10 cellular contexts compared by ENCODE assay signal in genomic region chr10:43390333-43390732, GRCh38. TPM values are rescaled to one million over a fixed set of nuclear protein-coding genes. Genes with fewer than 3 reads are reported as not detected.
DNase-seq lines count a peak whose midpoint lies in the region; ATAC-seq and TF ChIP-seq lines count a peak whose summit lies in the region.
"Had no signal": no experiment of that assay in that cellular context is flagged by ENCODE, and none has a peak within 500 bp of the region (broad histone marks: within the 10 kb centered on the region; RNA-seq: fewer than 3 reads in every experiment).

No MANE protein-coding gene starts in this region.

- POLR2A ChIA-PET in activated CD4-positive, alpha-beta memory T cell treated with anti-CD3 and anti-CD28 coated beads, Interleukin-2, amount 10 ng/mL, durations not matched to agents 7 days and 5 days (lab: Charles Lee) = interaction anchor here (1.0 to 3.0 kb wide), 5 partner anchors 10 to 71 kb away, joined by 4 to 14 read pairs (median 10); partner anchors contain the start of gene HNRNPF

- peak overlapping the region; percentile 22 for H3K27ac Mint-ChIP-seq in activated CD4-positive, alpha-beta memory T cell treated with anti-CD3 and anti-CD28 coated beads, Interleukin-2, amount 10 ng/mL, durations not matched to agents 7 days and 5 days
- H3K27ac Mint-ChIP-seq in stimulated activated naive CD8-positive, alpha-beta T cell treated with anti-CD3 and anti-CD28 coated beads, Interleukin-15, amount 100 ng/mL, for 72 hours = peak overlapping the region; percentile 46 to 60

- peak overlapping the region; percentile 18 for H3K4me2 ChIP-seq in hepatocyte
- H3K4me2 ChIP-seq: SK-N-SH had no signal

- H2AFZ ChIP-seq in hepatocyte = no peak overlapping the region

- H3K27me3 ChIP-seq in cardiac muscle cell = no peaks in the 10 kb centered on the region
- H3K27me3 ChIP-seq in hepatocyte = no peaks in the 10 kb centered on the region

- no peaks in the 10 kb centered on the region for H3K9me3 ChIP-seq in cardiac muscle cell (ENCODE audit: low read depth)
- H3K9me3 ChIP-seq in hepatocyte (ENCODE audit: low read depth) = no peaks in the 10 kb centered on the region
- H3K9me3 ChIP-seq: SK-N-SH had no signal

- no peak overlapping the region for H3K4me3 Mint-ChIP-seq in activated CD4-positive, alpha-beta memory T cell treated with anti-CD3 and anti-CD28 coated beads, Interleukin-2, amount 10 ng/mL, durations not matched to agents 7 days and 5 days
- H3K4me3 Mint-ChIP-seq in stimulated activated naive CD8-positive, alpha-beta T cell treated with anti-CD3 and anti-CD28 coated beads, Interleukin-15, amount 100 ng/mL, for 72 hours = no peak overlapping the region

- H3K27ac ChIP-seq in cardiac muscle cell (peak overlapping the region; percentile 62), hepatocyte (peak overlapping the region; percentile 24), caudate nucleus (ENCODE audit: low read depth, low read length) (no peak overlapping the region)

- H3K4me1 ChIP-seq in cardiac muscle cell (ENCODE audit: low read depth) (peaks cover 4% of the 10 kb centered on the region), hepatocyte (ENCODE audit: insufficient read depth) (peaks cover 22% of the 10 kb centered on the region)

- no peaks in the 10 kb centered on the region for H3K27me3 Mint-ChIP-seq in activated CD4-positive, alpha-beta memory T cell treated with anti-CD3 and anti-CD28 coated beads, Interleukin-2, amount 10 ng/mL, durations not matched to agents 7 days and 5 days
- no peaks in the 10 kb centered on the region for H3K27me3 Mint-ChIP-seq in stimulated activated naive CD8-positive, alpha-beta T cell treated with anti-CD3 and anti-CD28 coated beads, Interleukin-15, amount 100 ng/mL, for 72 hours

- no peaks in the 10 kb centered on the region for H3K9me2 ChIP-seq in hepatocyte (replicated peaks; ENCODE audit: insufficient read depth)
- H3K9me2 ChIP-seq: SK-N-SH had no signal

- no peaks in the 10 kb centered on the region for H3K9me3 Mint-ChIP-seq in activated CD4-positive, alpha-beta memory T cell treated with anti-CD3 and anti-CD28 coated beads, Interleukin-2, amount 10 ng/mL, durations not matched to agents 7 days and 5 days
- H3K9me3 Mint-ChIP-seq in stimulated activated naive CD8-positive, alpha-beta T cell treated with anti-CD3 and anti-CD28 coated beads, Interleukin-15, amount 100 ng/mL, for 72 hours = no peaks in the 10 kb centered on the region

- H3K36me3 ChIP-seq in cardiac muscle cell = peaks cover 71% of the 10 kb centered on the region
- H3K36me3 ChIP-seq in hepatocyte (replicated peaks; ENCODE audit: insufficient read depth, low read depth) = peaks cover 5% of the 10 kb centered on the region

- ATAC-seq in Right ventricle myocardium superior (ENCODE audit: poor library complexity) (no peak), GM21360 (IDR thresholded peaks at IDR 0.05; ENCODE audit: unreplicated experiment) (no peak)
- ATAC-seq in stimulated activated naive CD8-positive, alpha-beta T cell treated with anti-CD3 and anti-CD28 coated beads, Interleukin-15, amount 100 ng/mL, for 72 hours = no peak

- CTCF ChIA-PET in activated CD4-positive, alpha-beta memory T cell treated with anti-CD3 and anti-CD28 coated beads, Interleukin-2, amount 10 ng/mL, durations not matched to agents 7 days and 5 days (lab: Charles Lee) = interaction anchor here (0.5 to 1.7 kb wide), 10 partner anchors 10 to 124 kb away, joined by 3 to 7 read pairs (median 3); no protein-coding TSS in a partner anchor

- intact Hi-C loops in Right ventricle myocardium superior (cut with DNase I) = no loop called here

- H3K4me1 Mint-ChIP-seq in activated CD4-positive, alpha-beta memory T cell treated with anti-CD3 and anti-CD28 coated beads, Interleukin-2, amount 10 ng/mL, durations not matched to agents 7 days and 5 days = peaks cover 91% of the 10 kb centered on the region
- H3K4me1 Mint-ChIP-seq in stimulated activated naive CD8-positive, alpha-beta T cell treated with anti-CD3 and anti-CD28 coated beads, Interleukin-15, amount 100 ng/mL, for 72 hours = peaks cover 84% of the 10 kb centered on the region

- H3K4me3 ChIP-seq in cardiac muscle cell (no peak overlapping the region), hepatocyte (no peak overlapping the region)

- H3K79me2 ChIP-seq in hepatocyte = peaks cover 84% of the 10 kb centered on the region

- peaks cover 95% of the 10 kb centered on the region for H3K36me3 Mint-ChIP-seq in activated CD4-positive, alpha-beta memory T cell treated with anti-CD3 and anti-CD28 coated beads, Interleukin-2, amount 10 ng/mL, durations not matched to agents 7 days and 5 days (ENCODE audit: low read depth)

- DNase-seq in cardiac muscle cell (ENCODE audit: low read depth in 1 of 2, low spot score in 1 of 2) = no peak
- DNase-seq in Right ventricle myocardium superior = no peak
- no peak for DNase-seq in activated CD4-positive, alpha-beta memory T cell treated with anti-CD3 and anti-CD28 coated beads, Interleukin-2, amount 10 ng/mL, durations not matched to agents 7 days and 5 days
- no peak for DNase-seq in hepatocyte (ENCODE audit: low spot score)
- no peak for DNase-seq in stimulated activated naive CD8-positive, alpha-beta T cell treated with anti-CD3 and anti-CD28 coated beads, Interleukin-15, amount 100 ng/mL, for 72 hours
- no peak for DNase-seq in cortex of kidney (lab: John Stamatoyannopoulos, UW)
- DNase-seq in caudate nucleus (lab: John Stamatoyannopoulos, UW) = no peak
- DNase-seq: activated gamma-delta T cell had no signal

- TF ChIP-seq CTCF in cardiac muscle cell (IDR thresholded peaks at IDR 0.05; ENCODE audit: low read depth, low read length) = no peak
- no peak for TF ChIP-seq CTCF in hepatocyte (IDR thresholded peaks at IDR 0.05; ENCODE audit: poor library complexity)

- WGBS in hepatocyte (ENCODE audit: low lambda C conversion rate, missing lambda C conversion rate) = 80% methylated on average over 5 of the region's 5 CpGs

- H4K20me1 ChIP-seq in hepatocyte (ENCODE audit: insufficient read depth, poor library complexity, severe bottlenecking) = peaks cover 88% of the 10 kb centered on the region

RNA-seq across cellular contexts. Expression of gene HNRNPF, which starts 18.7 kb away (rescaled TPM):
- total RNA-seq in cardiac muscle cell = 180 and 189 TPM in 2 replicates
- 111 and 130 TPM in 2 replicates for polyA plus RNA-seq in cardiac muscle cell
- 77.5 TPM for total RNA-seq in Right ventricle myocardium superior
- 100 to 1,000 TPM; 477 to 494 TPM for total RNA-seq in activated CD4-positive, alpha-beta memory T cell treated with anti-CD3 and anti-CD28 coated beads, Interleukin-2, amount 10 ng/mL, durations not matched to agents 7 days and 5 days
- 186 and 217 TPM in 2 replicates for total RNA-seq in hepatocyte
- polyA plus RNA-seq in hepatocyte = 117 and 134 TPM in 2 replicates

RNA-seq across cellular contexts. Expression of gene FXYD4, which starts 18.9 kb away (rescaled TPM):
- total RNA-seq in cardiac muscle cell (not detected in 2 replicates), Right ventricle myocardium superior (not detected), hepatocyte (0.80 TPM in 1 of 2 replicates, not detected in the other)
- polyA plus RNA-seq in cardiac muscle cell (0.67 TPM in 1 of 2 replicates, not detected in the other), hepatocyte (0.19 and 4.8 TPM in 2 replicates)
- total RNA-seq in activated CD4-positive, alpha-beta memory T cell treated with anti-CD3 and anti-CD28 coated beads, Interleukin-2, amount 10 ng/mL, durations not matched to agents 7 days and 5 days = not detected
- polyA plus RNA-seq: SK-N-SH had no signal

RNA-seq across cellular contexts. Expression of gene ZNF487, which starts 46.6 kb away (rescaled TPM):
- total RNA-seq in cardiac muscle cell (8.8 and 9.0 TPM in 2 replicates), Right ventricle myocardium superior (2.0 TPM), hepatocyte (8.1 and 9.3 TPM in 2 replicates)
- polyA plus RNA-seq in cardiac muscle cell (5.3 and 6.0 TPM in 2 replicates), hepatocyte (5.6 and 8.9 TPM in 2 replicates)
- total RNA-seq in activated CD4-positive, alpha-beta memory T cell treated with anti-CD3 and anti-CD28 coated beads, Interleukin-2, amount 10 ng/mL, durations not matched to agents 7 days and 5 days = 1 to 10 TPM; 6.1 TPM
